10 cellular contexts compared by ENCODE assay signal in the genomic region with DNA sequence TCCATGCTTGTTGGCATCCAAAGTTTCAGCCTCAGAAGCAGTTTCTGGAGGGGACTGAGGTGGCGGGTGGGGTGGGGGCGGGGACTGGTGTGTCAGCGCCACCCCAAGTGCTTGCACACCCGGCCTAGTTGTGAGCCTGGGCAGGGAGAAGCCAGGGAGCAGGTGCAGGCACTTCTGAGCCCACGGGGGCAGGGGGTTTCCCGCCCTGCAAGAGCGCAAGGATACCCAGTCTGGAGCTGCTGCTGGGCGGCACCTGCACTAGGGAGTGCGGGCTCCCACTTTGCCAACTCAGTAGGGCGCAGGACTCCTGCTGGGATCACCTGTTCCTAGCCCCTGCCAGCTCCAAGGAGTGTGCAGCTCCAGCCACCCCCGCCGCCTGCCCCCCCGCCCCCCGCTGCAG.
"Had no signal": no experiment of that assay in that cellular context is flagged by ENCODE, and none has a peak within 500 bp of the region (broad histone marks: within the 10 kb centered on the region; RNA-seq: fewer than 3 reads in every experiment).

No MANE protein-coding gene starts in this region.

- DNase-seq: HFFc6, KBM-7 had no signal

- H3K4me1 Mint-ChIP-seq: GM23338, IgD-negative memory B cell had no signal

- H3K4me3 ChIP-seq: GM23338, HAP-1 had no signal

- ATAC-seq: GM23338, HCT116, HepG2 had no signal

- H3K36me3 ChIP-seq: HAP-1 had no signal

- H3K9me3 ChIP-seq: HAP-1 had no signal

- FAIRE-seq: H1, H54, HepG2 had no signal

- H3K27ac Mint-ChIP-seq: GM23338, HFFc6, IgD-negative memory B cell had no signal

- H3K9me3 Mint-ChIP-seq: HFFc6 had no signal

- H3K27ac ChIP-seq: HL-60 had no signal

- H3K4me3 Mint-ChIP-seq: GM23338, HFFc6, IgD-negative memory B cell had no signal
